3 cellular contexts compared by ENCODE assay signal in genomic region chr6:54689620-54690019, GRCh38.
TF ChIP-seq lines count a peak whose summit lies in the region.

No MANE protein-coding gene starts in this region.

TF ChIP-seq in GM23338, 12 proteins besides CTCF, POLR2A, EP300 and RAD21 (continued from another document):
- TF ChIP-seq, protein P1, sequence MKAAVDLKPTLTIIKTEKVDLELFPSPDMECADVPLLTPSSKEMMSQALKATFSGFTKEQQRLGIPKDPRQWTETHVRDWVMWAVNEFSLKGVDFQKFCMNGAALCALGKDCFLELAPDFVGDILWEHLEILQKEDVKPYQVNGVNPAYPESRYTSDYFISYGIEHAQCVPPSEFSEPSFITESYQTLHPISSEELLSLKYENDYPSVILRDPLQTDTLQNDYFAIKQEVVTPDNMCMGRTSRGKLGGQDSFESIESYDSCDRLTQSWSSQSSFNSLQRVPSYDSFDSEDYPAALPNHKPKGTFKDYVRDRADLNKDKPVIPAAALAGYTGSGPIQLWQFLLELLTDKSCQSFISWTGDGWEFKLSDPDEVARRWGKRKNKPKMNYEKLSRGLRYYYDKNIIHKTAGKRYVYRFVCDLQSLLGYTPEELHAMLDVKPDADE (IDR thresholded peaks at IDR 0.05) = no peak
- TF ChIP-seq EZH2phosphoT487 (IDR thresholded peaks at IDR 0.05; ENCODE audit: unreplicated experiment) = no peak
- TF ChIP-seq CREB1 (CRISPR knock-in tag; IDR thresholded peaks at IDR 0.05; ENCODE audit: low read depth) = no peak
- peak; percentile 80 for TF ChIP-seq NANOG (IDR thresholded peaks at IDR 0.05; ENCODE audit: borderline replicate concordance)
- 0 out of 2 replicates have a peak, but pooled peaks have one; percentile 34 for TF ChIP-seq POLR2AphosphoS5 (IDR thresholded peaks at IDR 0.05; ENCODE audit: low read depth)

TF ChIP-seq in HEK293T, 16 proteins besides CTCF, POLR2A, EP300 and RAD21 (continued from another document):
- TF ChIP-seq LEF1 (IDR thresholded peaks at IDR 0.05; ENCODE audit: borderline replicate concordance) (no peak), PKNOX1 (IDR thresholded peaks at IDR 0.05) (peak; percentile 68), TARDBP (IDR thresholded peaks at IDR 0.05) (no peak), ELF4 (IDR thresholded peaks at IDR 0.05) (no peak)
TF ChIP-seq in HEK293T: peak in this region for 1.

TF ChIP-seq in H1, 55 proteins besides CTCF, POLR2A, EP300 and RAD21:
- TF ChIP-seq KDM1A (IDR thresholded peaks at IDR 0.05; ENCODE audit: borderline replicate concordance, low read length) (no peak), EGR1 (IDR thresholded peaks at IDR 0.05; ENCODE audit: borderline replicate concordance, low read depth, low read length) (no peak), NRF1 (IDR thresholded peaks at IDR 0.05; ENCODE audit: low read depth, low read length) (no peak)
- TF ChIP-seq, protein P2, sequence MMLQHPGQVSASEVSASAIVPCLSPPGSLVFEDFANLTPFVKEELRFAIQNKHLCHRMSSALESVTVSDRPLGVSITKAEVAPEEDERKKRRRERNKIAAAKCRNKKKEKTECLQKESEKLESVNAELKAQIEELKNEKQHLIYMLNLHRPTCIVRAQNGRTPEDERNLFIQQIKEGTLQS (IDR thresholded peaks at IDR 0.05; ENCODE audit: insufficient read depth, low read depth, low read length) = no peak
